Comparison of ENCODE assay signal across 8 cellular contexts in genomic region chr20:327041-327945, GRCh38. TPM values are rescaled to one million over a fixed set of nuclear protein-coding genes. Genes with fewer than 3 reads are reported as not detected.
DNase-seq lines count a peak whose midpoint lies in the region; ATAC-seq, FAIRE-seq and TF ChIP-seq lines count a peak whose summit lies in the region.

No MANE protein-coding gene starts in this region.

- H3K9me3 Mint-ChIP-seq in T-helper 2 cell treated with Interferon-gamma antibody and Interleukin-4, amounts not matched to agents 5 μg/mL and 100 μg/mL, for 36 hours = no peaks in the 10 kb centered on the region
- H3K9me3 Mint-ChIP-seq in astrocyte (ENCODE audit: unreplicated experiment) = no peaks in the 10 kb centered on the region

- peak overlapping the region; percentile 86 for H3K9ac ChIP-seq in astrocyte (ENCODE audit: low read length)

- H3K27ac ChIP-seq in astrocyte (ENCODE audit: low read depth, low read length) (peak overlapping the region; percentile 48), right cardiac atrium (ENCODE audit: low read length) (peak overlapping the region; percentile 16), prostate gland (peak overlapping the region; percentile 93 to 97), aorta (ENCODE audit: low read depth in 1 of 2, low read length in 2 of 2) (peak overlapping the region in 1 of 2 donors; percentile 39)

- peaks cover 45% of the 10 kb centered on the region for H3K4me1 ChIP-seq in astrocyte (ENCODE audit: insufficient read depth, low read length)
- H3K4me1 ChIP-seq in right cardiac atrium (ENCODE audit: control insufficient read depth, insufficient read depth, low read length) = no peaks in the 10 kb centered on the region
- H3K4me1 ChIP-seq in prostate gland (replicated peaks) = peaks cover 4% of the 10 kb centered on the region
- no peaks in the 10 kb centered on the region for H3K4me1 ChIP-seq in aorta (ENCODE audit: control insufficient read depth in 1 of 2, insufficient read depth in 2 of 2, low read length in 2 of 2)

- DNase-seq in NCI-H1694 treated with DMSO at 0.1 percent for 48 hours (lab: John Stamatoyannopoulos, UW) = peak; percentile 78
- DNase-seq in T-helper 2 cell treated with Interferon-gamma antibody and Interleukin-4, amounts not matched to agents 5 μg/mL and 100 μg/mL, for 36 hours (ENCODE audit: low spot score) = peak; percentile 78
- peak; percentile 84 for DNase-seq in astrocyte (ENCODE audit: low read depth)
- DNase-seq in right cardiac atrium = peak; percentile 88 to 95 (median 94)
- DNase-seq in prostate gland (ENCODE audit: low spot score) = peak; percentile 85
- DNase-seq in aorta = peak; percentile 89 to 92

- H3K4me3 ChIP-seq in astrocyte (ENCODE audit: insufficient read depth, low read depth, low read length) = peak overlapping the region; percentile 72
- peak overlapping the region; percentile 79 for H3K4me3 ChIP-seq in right cardiac atrium (ENCODE audit: low read length)
- H3K4me3 ChIP-seq in prostate gland = peak overlapping the region; percentile 69 to 76
- peak overlapping the region; percentile 49 to 52 for H3K4me3 ChIP-seq in aorta (ENCODE audit: low read length in 2 of 2)

- TF ChIP-seq CTCF in astrocyte (IDR thresholded peaks at IDR 0.05; ENCODE audit: insufficient read depth, low read depth, low read length) = no peak
- TF ChIP-seq CTCF in prostate gland (IDR thresholded peaks at IDR 0.05) = no peak

- peaks cover 25% of the 10 kb centered on the region for H3K79me2 ChIP-seq in astrocyte (ENCODE audit: insufficient read depth, low read length)

- peak overlapping the region; percentile 77 for H3K27ac Mint-ChIP-seq in T-helper 2 cell treated with Interferon-gamma antibody and Interleukin-4, amounts not matched to agents 5 μg/mL and 100 μg/mL, for 36 hours
- peak overlapping the region; percentile 41 for H3K27ac Mint-ChIP-seq in astrocyte (ENCODE audit: unreplicated experiment)

- peak overlapping the region; percentile 99 for H3K4me2 ChIP-seq in astrocyte (ENCODE audit: low read length)

- peaks cover 21% of the 10 kb centered on the region for H3K4me1 Mint-ChIP-seq in T-helper 2 cell treated with Interferon-gamma antibody and Interleukin-4, amounts not matched to agents 5 μg/mL and 100 μg/mL, for 36 hours (ENCODE audit: low read depth)
- peaks cover 27% of the 10 kb centered on the region for H3K4me1 Mint-ChIP-seq in astrocyte (ENCODE audit: low read depth, unreplicated experiment)

- no peak overlapping the region for H2AFZ ChIP-seq in astrocyte (ENCODE audit: low read depth, low read length)

- no peaks in the 10 kb centered on the region for H3K27me3 Mint-ChIP-seq in T-helper 2 cell treated with Interferon-gamma antibody and Interleukin-4, amounts not matched to agents 5 μg/mL and 100 μg/mL, for 36 hours (ENCODE audit: low read depth)
- peaks cover 2% of the 10 kb centered on the region for H3K27me3 Mint-ChIP-seq in astrocyte (ENCODE audit: low read depth, unreplicated experiment)

- H3K9me3 ChIP-seq in astrocyte (ENCODE audit: insufficient read depth, low read depth, low read length) (no peaks in the 10 kb centered on the region), right cardiac atrium (ENCODE audit: control insufficient read depth, low read length) (no peaks in the 10 kb centered on the region), prostate gland (no peaks in the 10 kb centered on the region), aorta (ENCODE audit: control insufficient read depth, low read length) (no peaks in the 10 kb centered on the region)

- intact Hi-C loops in right cardiac atrium (cut with DNase I) = loop anchor here in 1 of 4 donors (10.0 kb wide), 1 partner anchor 52 kb away; no protein-coding TSS in a partner anchor
- intact Hi-C loops in prostate gland (cut with DNase I) = no loop called here
- intact Hi-C loops in aorta (cut with DNase I) = no loop called here

- TF ChIP-seq POLR2A in GM19193 (IDR thresholded peaks at IDR 0.05; ENCODE audit: extremely low read depth, insufficient read depth, insufficient read length) = peak; percentile 49
- TF ChIP-seq POLR2A in prostate gland (IDR thresholded peaks at IDR 0.05) = peak; percentile 63

- no peaks in the 10 kb centered on the region for H3K36me3 ChIP-seq in astrocyte (ENCODE audit: insufficient read depth, low read length)
- no peaks in the 10 kb centered on the region for H3K36me3 ChIP-seq in prostate gland
- no peaks in the 10 kb centered on the region for H3K36me3 ChIP-seq in aorta (ENCODE audit: control insufficient read depth in 1 of 2, insufficient read depth in 2 of 2, low read length in 1 of 2)

- peak overlapping the region; percentile 81 for H3K4me3 Mint-ChIP-seq in T-helper 2 cell treated with Interferon-gamma antibody and Interleukin-4, amounts not matched to agents 5 μg/mL and 100 μg/mL, for 36 hours
- peak overlapping the region; percentile 83 for H3K4me3 Mint-ChIP-seq in astrocyte (ENCODE audit: unreplicated experiment)

- H3K27me3 ChIP-seq in astrocyte (ENCODE audit: insufficient read depth, low read length) (no peaks in the 10 kb centered on the region), right cardiac atrium (ENCODE audit: control insufficient read depth, insufficient read depth) (no peaks in the 10 kb centered on the region), prostate gland (replicated peaks; ENCODE audit: insufficient read depth) (no peaks in the 10 kb centered on the region), aorta (ENCODE audit: control insufficient read depth in 1 of 2, insufficient read depth in 2 of 2, low read length in 1 of 2) (no peaks in the 10 kb centered on the region)

- FAIRE-seq in A204.1 (lab: Jason Lieb, UNC) (peak; percentile 19), astrocyte (lab: Jason Lieb, UNC) (no peak)

- WGBS in right cardiac atrium = 4% methylated on average over 49 of the region's 50 CpGs
- WGBS in prostate gland = 2% methylated on average over 46 of the region's 50 CpGs
- WGBS in aorta, 2 donors = 3 to 6% methylated on average over 39 to 50 of the region's 50 CpGs

- peaks cover 1% of the 10 kb centered on the region for H3K36me3 Mint-ChIP-seq in T-helper 2 cell treated with Interferon-gamma antibody and Interleukin-4, amounts not matched to agents 5 μg/mL and 100 μg/mL, for 36 hours (ENCODE audit: low read depth)
- H3K36me3 Mint-ChIP-seq in astrocyte (ENCODE audit: low read depth, unreplicated experiment) = peaks cover 6% of the 10 kb centered on the region

- peak; percentile 58 to 65 for ATAC-seq in right cardiac atrium
- ATAC-seq in aorta (ENCODE audit: low FRiP score) = peak; percentile 77

- peaks cover 43% of the 10 kb centered on the region for H4K20me1 ChIP-seq in astrocyte (ENCODE audit: insufficient read depth, low read length)

RNA-seq across cellular contexts. Expression of gene SOX12, which starts 1.9 kb away (rescaled TPM):
- 43.4 and 45.1 TPM in 2 replicates for total RNA-seq in astrocyte
- total RNA-seq in right cardiac atrium = 10 to 100 TPM in 3 of 4 donors, 1 to 10 TPM in 1; 7.4 to 13.7 (median 11.8) TPM
- 5.1 TPM for polyA plus RNA-seq in right cardiac atrium
- 10 to 100 TPM; 10.7 to 21.0 TPM for total RNA-seq in prostate gland
- 10 to 100 TPM in 1 of 2 donors, 1 to 10 TPM in 1; 6.1 to 12.5 TPM for total RNA-seq in aorta
- polyA plus RNA-seq in aorta = 1 to 10 TPM; 1.5 to 4.2 TPM

RNA-seq across cellular contexts. Expression of gene NRSN2, which starts 19.6 kb away (rescaled TPM):
- total RNA-seq in astrocyte (57.8 and 64.0 TPM in 2 replicates), right cardiac atrium (10 to 100 TPM; 24.5 to 30.9 (median 24.8) TPM), prostate gland (10 to 100 TPM; 26.3 to 48.3 TPM), aorta (10 to 100 TPM; 31.0 to 38.0 TPM)
- polyA plus RNA-seq in right cardiac atrium (26.6 TPM), aorta (10 to 100 TPM; 12.0 to 40.6 TPM)

RNA-seq across cellular contexts. Expression of gene ZCCHC3, which starts 29.9 kb away (rescaled TPM):
- 18.6 and 20.2 TPM in 2 replicates for total RNA-seq in astrocyte
- 10 to 100 TPM; 13.0 to 14.3 (median 13.9) TPM for total RNA-seq in right cardiac atrium
- 10.5 TPM for polyA plus RNA-seq in right cardiac atrium
- 10 to 100 TPM; 16.3 to 27.0 TPM for total RNA-seq in prostate gland
- total RNA-seq in aorta = 10 to 100 TPM; 12.9 to 13.7 TPM
- polyA plus RNA-seq in aorta = 1 to 10 TPM; 7.7 to 9.3 TPM

RNA-seq across cellular contexts. Expression of gene C20orf96, which starts 36.7 kb away (rescaled TPM):
- total RNA-seq in astrocyte (10.1 and 10.7 TPM in 2 replicates), right cardiac atrium (1 to 10 TPM; 4.8 to 9.1 (median 6.9) TPM), prostate gland (10 to 100 TPM in 1 of 2 donors, 1 to 10 TPM in 1; 4.7 to 16.1 TPM), aorta (10 to 100 TPM in 1 of 2 donors, 1 to 10 TPM in 1; 4.6 to 11.1 TPM)
- polyA plus RNA-seq in right cardiac atrium (4.2 TPM), aorta (1 to 10 TPM; 5.3 to 5.6 TPM)

RNA-seq across cellular contexts. Expression of gene TRIB3, which starts 53.3 kb away (rescaled TPM):
- 33.0 and 36.9 TPM in 2 replicates for total RNA-seq in astrocyte
- 1 to 10 TPM in 1 of 4 donors, under 1 TPM in 3; 0.49 to 2.1 (median 0.66) TPM for total RNA-seq in right cardiac atrium
- polyA plus RNA-seq in right cardiac atrium = 1.0 TPM
- 10 to 100 TPM; 11.8 to 22.7 TPM for total RNA-seq in prostate gland
- 1 to 10 TPM; 2.9 to 3.7 TPM for total RNA-seq in aorta
- polyA plus RNA-seq in aorta = 1 to 10 TPM; 2.0 to 3.1 TPM
